In genomic region chr6:3028202-3028601, GRCh38 we compare ENCODE assay signal across 7 cellular contexts. TPM values are rescaled to one million over a fixed set of nuclear protein-coding genes. Genes with fewer than 3 reads are reported as not detected.
DNase-seq lines count a peak whose midpoint lies in the region; ATAC-seq, FAIRE-seq and TF ChIP-seq lines count a peak whose summit lies in the region.
"Not testable (repeated sequence)": the region's sequence is repeated elsewhere in the genome, so short reads cannot be mapped to it uniquely, and the experiment has no call there.

No MANE protein-coding gene starts in this region.

- not testable (repeated sequence) for H3K27me3 Mint-ChIP-seq in CD4-positive, alpha-beta memory T cell; activated CD4-positive, alpha-beta T cell treated with anti-CD3 and anti-CD28 coated beads, Interleukin-2, amount 10 ng/mL, durations not matched to agents 7 days and 5 days

- not testable (repeated sequence) for H3K4me3 ChIP-seq in CD4-positive, alpha-beta memory T cell (ENCODE audit: low read length in 2 of 2); Jurkat, Clone E6-1 (ENCODE audit: low read length); K562; skeletal muscle satellite cell (ENCODE audit: low read length)

- not testable (repeated sequence) for H3K4me2 ChIP-seq in K562 (ENCODE audit: insufficient read depth, low read length)
- H3K4me2 ChIP-seq in skeletal muscle satellite cell (ENCODE audit: low read length), result peak overlapping the region; percentile 42

- peaks cover 29 to 52% (median 39%) of the 10 kb centered on the region in 4 donors for H3K4me1 Mint-ChIP-seq in CD4-positive, alpha-beta memory T cell
- H3K4me1 Mint-ChIP-seq in activated CD4-positive, alpha-beta T cell treated with anti-CD3 and anti-CD28 coated beads, Interleukin-2, amount 10 ng/mL, durations not matched to agents 7 days and 5 days, result peaks cover 64% of the 10 kb centered on the region

- H3K9me1 ChIP-seq in K562 (ENCODE audit: control insufficient read depth, insufficient read depth, low read length), result not testable (repeated sequence)

- not testable (repeated sequence) for DNase-seq in CD4-positive, alpha-beta memory T cell; activated CD4-positive, alpha-beta T cell treated with anti-CD3 and anti-CD28 coated beads, Interleukin-2, amount 10 ng/mL, durations not matched to agents 7 days and 5 days; K562 (ENCODE audit: extremely low read depth in 1 of 4, low spot score in 3 of 4)
- peak; percentile 37 for DNase-seq in Jurkat, Clone E6-1 (ENCODE audit: low read depth, low spot score)
- peak; percentile 8 for DNase-seq in iris pigment epithelial cell (ENCODE audit: low read depth)

- not testable (repeated sequence) for H3K27ac ChIP-seq in CD4-positive, alpha-beta memory T cell (ENCODE audit: low read depth, low read length); K562 (ENCODE audit: extremely low read depth, low read depth, low read length)

- H3K36me3 Mint-ChIP-seq in CD4-positive, alpha-beta memory T cell; activated CD4-positive, alpha-beta T cell treated with anti-CD3 and anti-CD28 coated beads, Interleukin-2, amount 10 ng/mL, durations not matched to agents 7 days and 5 days (ENCODE audit: low read depth): not testable (repeated sequence)

- not testable (repeated sequence) for H3K9ac ChIP-seq in K562 (ENCODE audit: insufficient read depth in 1 of 2, low read depth in 2 of 2, low read length in 2 of 2); skeletal muscle satellite cell (ENCODE audit: low read depth, low read length)

- H3K27ac Mint-ChIP-seq in CD4-positive, alpha-beta memory T cell, result peak overlapping the region in 5 of 7 donors; percentile 29 to 84 (median 57)
- H3K27ac Mint-ChIP-seq in activated CD4-positive, alpha-beta T cell treated with anti-CD3 and anti-CD28 coated beads, Interleukin-2, amount 10 ng/mL, durations not matched to agents 7 days and 5 days, result peak overlapping the region; percentile 76

- CTCF ChIA-PET in CD4-positive, alpha-beta memory T cell (lab: Charles Lee; ENCODE audit: partially characterized antibody); K562 (lab: Yijun Ruan, JAX; ENCODE audit: low intra/inter-chr PET ratio): not testable (repeated sequence)
- CTCF ChIA-PET in activated CD4-positive, alpha-beta T cell treated with anti-CD3 and anti-CD28 coated beads, Interleukin-2, amount 10 ng/mL, durations not matched to agents 7 days and 5 days (lab: Charles Lee), result interaction anchor here (1.2 kb wide), 1 partner anchor 237 kb away, joined by 3 read pairs; no protein-coding TSS in a partner anchor

- ATAC-seq in K562, result not testable (repeated sequence)

- not testable (repeated sequence) for FAIRE-seq in K562 (lab: Jason Lieb, UNC)

- H3K27me3 ChIP-seq in CD4-positive, alpha-beta memory T cell (ENCODE audit: insufficient read depth, low read length); K562 (ENCODE audit: control insufficient read depth in 2 of 2, insufficient read depth in 2 of 2, low read length in 2 of 2); skeletal muscle satellite cell (ENCODE audit: control insufficient read depth, insufficient read depth, low read length): not testable (repeated sequence)

- H3K9me3 Mint-ChIP-seq in CD4-positive, alpha-beta memory T cell; activated CD4-positive, alpha-beta T cell treated with anti-CD3 and anti-CD28 coated beads, Interleukin-2, amount 10 ng/mL, durations not matched to agents 7 days and 5 days: not testable (repeated sequence)

- peaks cover 11% of the 10 kb centered on the region for H3K79me2 ChIP-seq in K562 (ENCODE audit: control insufficient read depth, insufficient read depth, low read length)

- not testable (repeated sequence) for BruUV-seq in K562 (replicated peaks; lab: Mats Ljungman, UMichigan)

- not testable (repeated sequence) for TF ChIP-seq CTCF in K562 (IDR thresholded peaks at IDR 0.05 in 2 of 3, conservative IDR thresholded peaks at IDR 0.05 in 1 of 3; ENCODE audit: insufficient read depth in 2 of 3, low read depth in 1 of 3, low read length in 3 of 3)

- H2AFZ ChIP-seq in K562 (ENCODE audit: low read depth, low read length), result not testable (repeated sequence)

- not testable (repeated sequence) for TF ChIP-seq RAD21 in K562 (CRISPR knock-in tag; conservative IDR thresholded peaks at IDR 0.05 in 1 of 2, IDR thresholded peaks at IDR 0.05 in 1 of 2)

- H3K4me3 Mint-ChIP-seq in CD4-positive, alpha-beta memory T cell, result peak overlapping the region in 3 of 8 donors; percentile 6 to 13 (median 10)
- H3K4me3 Mint-ChIP-seq in activated CD4-positive, alpha-beta T cell treated with anti-CD3 and anti-CD28 coated beads, Interleukin-2, amount 10 ng/mL, durations not matched to agents 7 days and 5 days, result peak overlapping the region; percentile 17

- POLR2A ChIA-PET in CD4-positive, alpha-beta memory T cell (lab: Charles Lee; ENCODE audit: partially characterized antibody), result interaction anchor here (1.0 to 7.3 kb wide), 2 partner anchors 25 to 40 kb away, joined by 4 to 83 read pairs; partner anchors contain the start of gene RIPK1
- POLR2A ChIA-PET in activated CD4-positive, alpha-beta T cell treated with anti-CD3 and anti-CD28 coated beads, Interleukin-2, amount 10 ng/mL, durations not matched to agents 7 days and 5 days (lab: Charles Lee), result not testable (repeated sequence)
- POLR2A ChIA-PET in K562 (lab: Yijun Ruan, JAX), result interaction anchor here (1.4 to 6.1 kb wide), 3 partner anchors 9 to 25 kb away, joined by 3 to 50 read pairs (median 24); no protein-coding TSS in a partner anchor

- not testable (repeated sequence) for H3K9me3 ChIP-seq in CD4-positive, alpha-beta memory T cell (ENCODE audit: control insufficient read depth in 1 of 2, low read length in 2 of 2); K562 (replicated peaks; ENCODE audit: control insufficient read depth, insufficient read depth, low read depth, low read length); skeletal muscle satellite cell (replicated peaks; ENCODE audit: low read length)

- intact Hi-C loops in CD4-positive, alpha-beta memory T cell (cut with micrococcal nuclease); K562 (cut with micrococcal nuclease): not testable (repeated sequence)

- not testable (repeated sequence) for H4K20me1 ChIP-seq in K562 (replicated peaks; ENCODE audit: control insufficient read depth, insufficient read depth, low read length)

- not testable (repeated sequence) for H3K36me3 ChIP-seq in CD4-positive, alpha-beta memory T cell (ENCODE audit: insufficient read depth, low read length); K562 (ENCODE audit: control insufficient read depth, insufficient read depth, low read length); skeletal muscle satellite cell (ENCODE audit: insufficient read depth, low read length)

- in situ Hi-C loops in K562 (cut with MboI), result not testable (repeated sequence)

- WGBS in K562 (ENCODE audit: insufficient coverage, low coverage, missing lambda C conversion rate), result 76% methylated on average over 6 of the region's 6 CpGs

- peaks cover 50% of the 10 kb centered on the region for H3K4me1 ChIP-seq in CD4-positive, alpha-beta memory T cell (ENCODE audit: insufficient read depth, low read length)
- H3K4me1 ChIP-seq in K562 (replicated peaks in 1 of 2; ENCODE audit: control insufficient read depth in 2 of 2, insufficient read depth in 2 of 2, low read length in 2 of 2) (peaks cover 30 to 40% of the 10 kb centered on the region in 2 experiments), skeletal muscle satellite cell (ENCODE audit: control insufficient read depth, insufficient read depth, low read length) (peaks cover 19% of the 10 kb centered on the region)

- not testable (repeated sequence) for TF ChIP-seq EP300 in K562 (IDR thresholded peaks at IDR 0.05; ENCODE audit: low read length)

- TF ChIP-seq POLR2A in Raji (IDR thresholded peaks at IDR 0.05; ENCODE audit: insufficient read depth, low read depth, low read length) (peak; percentile 48; the same call in 1 of the 2 replicates), K562 (conservative IDR thresholded peaks at IDR 0.05) (peak; percentile 83)

RNA-seq across cellular contexts. Expression of gene NQO2, which starts 28.5 kb away (rescaled TPM):
- total RNA-seq in CD4-positive, alpha-beta memory T cell, result 10 to 100 TPM; 34.2 to 36.6 TPM
- polyA plus RNA-seq in CD4-positive, alpha-beta memory T cell, result 10 to 100 TPM; 49.1 to 53.1 TPM
- polyA plus RNA-seq in Jurkat, Clone E6-1 (2012; ENCODE audit: insufficient read depth, insufficient read length), result 81.8 TPM
- total RNA-seq in activated CD4-positive, alpha-beta T cell treated with anti-CD3 and anti-CD28 coated beads, Interleukin-2, amount 10 ng/mL, durations not matched to agents 7 days and 5 days, result 10 to 100 TPM; 37.5 to 43.2 TPM
- 88.6 and 124 TPM in 2 replicates for total RNA-seq in K562 (2011; cell fraction: chromatin; rRNA removed; ENCODE audit: low replicate concordance)
- 76.6 and 81.5 TPM in 2 replicates for total RNA-seq in K562 (2011; cell fraction: nucleolus; rRNA removed)
- total RNA-seq in K562 (2011; cell fraction: nucleoplasm; rRNA removed), result 59.8 and 71.4 TPM in 2 replicates
- total RNA-seq in K562 (2014; rRNA removed) (101 and 110 TPM in 2 replicates), K562 (2014; rRNA removed; fragmentation: Illumina TruSeq; extraction: Trizol) (106 and 108 TPM in 2 replicates), K562 (2015; rRNA removed; fragmentation: Illumina TruSeq; extraction: Trizol) (116 TPM in 2 replicates), K562 (2021) (136 and 139 TPM in 2 replicates)
- polyA plus RNA-seq in K562 (2011; rRNA removed) (187 and 214 TPM in 2 replicates), K562 (2014; fragmentation: Illumina TruSeq; extraction: Trizol) (113 and 118 TPM in 2 replicates), K562 (2014; fragmentation: Nextera tagmentation; extraction: Ambion mirVana) (10 to 100 TPM; 54.6 to 70.1 TPM), K562 (2014; rRNA removed) (145 and 149 TPM in 2 replicates)
- polyA plus RNA-seq in K562 (2011; cell fraction: cytosol; rRNA removed), result 201 and 211 TPM in 2 replicates
- polyA plus RNA-seq in K562 (2011; cell fraction: nucleus; rRNA removed), result 136 and 150 TPM in 2 replicates
- polyA plus RNA-seq in K562 (2012), result 121 and 287 TPM in 2 replicates
- 136 and 185 TPM in 2 replicates for polyA minus RNA-seq in K562 (2011; rRNA and poly(A)+ RNA removed)
- polyA minus RNA-seq in K562 (2011; cell fraction: cytosol; rRNA and poly(A)+ RNA removed), result 67.3 and 100 TPM in 2 replicates
- 20.6 and 27.7 TPM in 2 replicates for polyA minus RNA-seq in K562 (2011; cell fraction: nucleus; rRNA and poly(A)+ RNA removed)
- total RNA-seq in skeletal muscle satellite cell (2012; rRNA removed), result 47.2 and 47.7 TPM in 2 replicates

RNA-seq across cellular contexts. Expression of gene RIPK1, which starts 40.1 kb away (rescaled TPM):
- 10 to 100 TPM; 38.7 to 39.0 TPM for total RNA-seq in CD4-positive, alpha-beta memory T cell
- polyA plus RNA-seq in CD4-positive, alpha-beta memory T cell, result 10 to 100 TPM; 13.1 to 31.0 TPM
- polyA plus RNA-seq in Jurkat, Clone E6-1 (2012; ENCODE audit: insufficient read depth, insufficient read length), result 14.2 TPM
- 10 to 100 TPM; 35.8 to 38.9 TPM for total RNA-seq in activated CD4-positive, alpha-beta T cell treated with anti-CD3 and anti-CD28 coated beads, Interleukin-2, amount 10 ng/mL, durations not matched to agents 7 days and 5 days
- total RNA-seq in K562 (2011; cell fraction: chromatin; rRNA removed; ENCODE audit: low replicate concordance), result 21.4 and 26.8 TPM in 2 replicates
- 10.3 and 11.1 TPM in 2 replicates for total RNA-seq in K562 (2011; cell fraction: nucleolus; rRNA removed)
- 12.0 and 12.4 TPM in 2 replicates for total RNA-seq in K562 (2011; cell fraction: nucleoplasm; rRNA removed)
- 14.4 and 15.8 TPM in 2 replicates for total RNA-seq in K562 (2014; rRNA removed)
- 17.7 and 19.6 TPM in 2 replicates for total RNA-seq in K562 (2014; rRNA removed; fragmentation: Illumina TruSeq; extraction: Trizol)
- 20.9 and 23.2 TPM in 2 replicates for total RNA-seq in K562 (2015; rRNA removed; fragmentation: Illumina TruSeq; extraction: Trizol)
- total RNA-seq in K562 (2021), result 17.2 and 19.4 TPM in 2 replicates
- polyA plus RNA-seq in K562 (2011; rRNA removed), result 15.9 and 23.2 TPM in 2 replicates
- polyA plus RNA-seq in K562 (2011; cell fraction: cytosol; rRNA removed), result 11.5 and 12.3 TPM in 2 replicates
- 11.6 and 14.1 TPM in 2 replicates for polyA plus RNA-seq in K562 (2011; cell fraction: nucleus; rRNA removed)
- 17.4 and 19.0 TPM in 2 replicates for polyA plus RNA-seq in K562 (2012)
- polyA plus RNA-seq in K562 (2014; fragmentation: Illumina TruSeq; extraction: Trizol), result 21.7 and 24.9 TPM in 2 replicates
- 1 to 10 TPM; 3.8 to 4.5 TPM for polyA plus RNA-seq in K562 (2014; fragmentation: Nextera tagmentation; extraction: Ambion mirVana)
- polyA plus RNA-seq in K562 (2014; rRNA removed), result 14.5 and 16.9 TPM in 2 replicates
- 29.0 and 42.9 TPM in 2 replicates for polyA minus RNA-seq in K562 (2011; rRNA and poly(A)+ RNA removed)
- polyA minus RNA-seq in K562 (2011; cell fraction: cytosol; rRNA and poly(A)+ RNA removed), result 10.7 and 18.6 TPM in 2 replicates
- 4.7 and 6.1 TPM in 2 replicates for polyA minus RNA-seq in K562 (2011; cell fraction: nucleus; rRNA and poly(A)+ RNA removed)
- 12.2 and 13.9 TPM in 2 replicates for total RNA-seq in skeletal muscle satellite cell (2012; rRNA removed)

RNA-seq across cellular contexts. Expression of gene SERPINB6, which starts 56.8 kb away (rescaled TPM):
- 10 to 100 TPM; 41.2 to 41.9 TPM for total RNA-seq in CD4-positive, alpha-beta memory T cell
- polyA plus RNA-seq in CD4-positive, alpha-beta memory T cell, result 10 to 100 TPM; 47.1 to 58.0 TPM
- not detected for polyA plus RNA-seq in Jurkat, Clone E6-1 (2012; ENCODE audit: insufficient read depth, insufficient read length)
- 10 to 100 TPM in 1 of 2 experiments, 1 to 10 TPM in 1; 9.1 to 14.3 TPM for total RNA-seq in activated CD4-positive, alpha-beta T cell treated with anti-CD3 and anti-CD28 coated beads, Interleukin-2, amount 10 ng/mL, durations not matched to agents 7 days and 5 days
- 141 and 220 TPM in 2 replicates for total RNA-seq in K562 (2011; cell fraction: chromatin; rRNA removed; ENCODE audit: low replicate concordance)
- 93.6 and 93.8 TPM in 2 replicates for total RNA-seq in K562 (2011; cell fraction: nucleolus; rRNA removed)
- total RNA-seq in K562 (2011; cell fraction: nucleoplasm; rRNA removed), result 147 and 201 TPM in 2 replicates
- total RNA-seq in K562 (2014; rRNA removed) (86.6 and 92.4 TPM in 2 replicates), K562 (2014; rRNA removed; fragmentation: Illumina TruSeq; extraction: Trizol) (111 and 114 TPM in 2 replicates), K562 (2015; rRNA removed; fragmentation: Illumina TruSeq; extraction: Trizol) (100 and 113 TPM in 2 replicates), K562 (2021) (124 and 126 TPM in 2 replicates)
- polyA plus RNA-seq in K562 (2011; rRNA removed) (151 and 210 TPM in 2 replicates), K562 (2014; fragmentation: Illumina TruSeq; extraction: Trizol) (162 and 176 TPM in 2 replicates), K562 (2014; fragmentation: Nextera tagmentation; extraction: Ambion mirVana) (100 to 1,000 TPM; 143 to 211 TPM), K562 (2014; rRNA removed) (145 and 159 TPM in 2 replicates)
- 171 and 185 TPM in 2 replicates for polyA plus RNA-seq in K562 (2011; cell fraction: cytosol; rRNA removed)
- 130 and 168 TPM in 2 replicates for polyA plus RNA-seq in K562 (2011; cell fraction: nucleus; rRNA removed)
- 133 and 231 TPM in 2 replicates for polyA plus RNA-seq in K562 (2012)
- 135 and 183 TPM in 2 replicates for polyA minus RNA-seq in K562 (2011; rRNA and poly(A)+ RNA removed)
- polyA minus RNA-seq in K562 (2011; cell fraction: cytosol; rRNA and poly(A)+ RNA removed), result 64.3 and 74.2 TPM in 2 replicates
- polyA minus RNA-seq in K562 (2011; cell fraction: nucleus; rRNA and poly(A)+ RNA removed), result 60.0 and 62.5 TPM in 2 replicates
- 81.6 and 82.6 TPM in 2 replicates for total RNA-seq in skeletal muscle satellite cell (2012; rRNA removed)
